1 cellular context compared by ENCODE assay signal in genomic region chr11:78156081-78156844, GRCh38.
A peak's percentile ranks its signal among the peaks of the same experiment; 100 is the strongest.
TF ChIP-seq lines count a peak whose summit lies in the region.

No MANE protein-coding gene starts in this region.

TF ChIP-seq in HepG2, 621 proteins besides CTCF, POLR2A, EP300 and RAD21 (continued from another document):
- TF ChIP-seq, protein P1, sequence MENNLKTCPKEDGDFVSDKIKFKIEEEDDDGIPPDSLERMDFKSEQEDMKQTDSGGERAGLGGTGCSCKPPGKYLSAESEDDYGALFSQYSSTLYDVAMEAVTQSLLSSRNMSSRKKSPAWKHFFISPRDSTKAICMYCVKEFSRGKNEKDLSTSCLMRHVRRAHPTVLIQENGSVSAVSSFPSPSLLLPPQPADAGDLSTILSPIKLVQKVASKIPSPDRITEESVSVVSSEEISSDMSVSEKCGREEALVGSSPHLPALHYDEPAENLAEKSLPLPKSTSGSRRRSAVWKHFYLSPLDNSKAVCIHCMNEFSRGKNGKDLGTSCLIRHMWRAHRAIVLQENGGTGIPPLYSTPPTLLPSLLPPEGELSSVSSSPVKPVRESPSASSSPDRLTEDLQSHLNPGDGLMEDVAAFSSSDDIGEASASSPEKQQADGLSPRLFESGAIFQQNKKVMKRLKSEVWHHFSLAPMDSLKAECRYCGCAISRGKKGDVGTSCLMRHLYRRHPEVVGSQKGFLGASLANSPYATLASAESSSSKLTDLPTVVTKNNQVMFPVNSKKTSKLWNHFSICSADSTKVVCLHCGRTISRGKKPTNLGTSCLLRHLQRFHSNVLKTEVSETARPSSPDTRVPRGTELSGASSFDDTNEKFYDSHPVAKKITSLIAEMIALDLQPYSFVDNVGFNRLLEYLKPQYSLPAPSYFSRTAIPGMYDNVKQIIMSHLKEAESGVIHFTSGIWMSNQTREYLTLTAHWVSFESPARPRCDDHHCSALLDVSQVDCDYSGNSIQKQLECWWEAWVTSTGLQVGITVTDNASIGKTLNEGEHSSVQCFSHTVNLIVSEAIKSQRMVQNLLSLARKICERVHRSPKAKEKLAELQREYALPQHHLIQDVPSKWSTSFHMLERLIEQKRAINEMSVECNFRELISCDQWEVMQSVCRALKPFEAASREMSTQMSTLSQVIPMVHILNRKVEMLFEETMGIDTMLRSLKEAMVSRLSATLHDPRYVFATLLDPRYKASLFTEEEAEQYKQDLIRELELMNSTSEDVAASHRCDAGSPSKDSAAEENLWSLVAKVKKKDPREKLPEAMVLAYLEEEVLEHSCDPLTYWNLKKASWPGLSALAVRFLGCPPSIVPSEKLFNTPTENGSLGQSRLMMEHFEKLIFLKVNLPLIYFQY (CRISPR knock-in tag; IDR thresholded peaks at IDR 0.05; ENCODE audit: borderline replicate concordance): peak; percentile 74; the same call in 1 of the 2 replicates
- TF ChIP-seq THAP11 (CRISPR knock-in tag; IDR thresholded peaks at IDR 0.05) (peak; percentile 79), ZNF564 (CRISPR knock-in tag; IDR thresholded peaks at IDR 0.05) (peak; percentile 65; the same call in 1 of the 2 replicates), KLF11 (CRISPR knock-in tag; IDR thresholded peaks at IDR 0.05) (no peak), RERE (CRISPR knock-in tag; IDR thresholded peaks at IDR 0.05; ENCODE audit: low read depth) (peak; percentile 75), TBL1XR1 (IDR thresholded peaks at IDR 0.05; ENCODE audit: borderline replicate concordance, low read length, partially characterized antibody) (peak; percentile 96), ZNF33B (CRISPR knock-in tag; IDR thresholded peaks at IDR 0.05) (no peak), SOX13 (IDR thresholded peaks at IDR 0.05) (peak; percentile 89), SOX13 (CRISPR knock-in tag; conservative IDR thresholded peaks at IDR 0.05 in 1 of 2, IDR thresholded peaks at IDR 0.05 in 1 of 2) (peak in 1 of 2 experiments; percentile 97; a peak in 2 of 4 replicates), ZNF768 (CRISPR knock-in tag; IDR thresholded peaks at IDR 0.05) (no peak), ADNP (CRISPR knock-in tag; IDR thresholded peaks at IDR 0.05) (0 out of 2 replicates have a peak, but pooled peaks have one; percentile 27), ISL2 (CRISPR knock-in tag; IDR thresholded peaks at IDR 0.05) (peak; percentile 94), TFAP4 (IDR thresholded peaks at IDR 0.05; ENCODE audit: borderline replicate concordance, low read depth) (peak; percentile 75), ZBTB25 (CRISPR knock-in tag; IDR thresholded peaks at IDR 0.05) (peak; percentile 63; the same call in 1 of the 2 replicates), ZNF121 (CRISPR knock-in tag; IDR thresholded peaks at IDR 0.05) (peak; percentile 48; the same call in 1 of the 2 replicates), MAFK (conservative IDR thresholded peaks at IDR 0.05 in 1 of 2, IDR thresholded peaks at IDR 0.05 in 1 of 2; ENCODE audit: low read length in 2 of 2) (peak; percentile 97 to 98), CENPT (CRISPR knock-in tag; IDR thresholded peaks at IDR 0.05; ENCODE audit: low read depth) (no peak), MAX (IDR thresholded peaks at IDR 0.05) (peak; percentile 44; the same call in 1 of the 2 replicates), ZNF331 (CRISPR knock-in tag; IDR thresholded peaks at IDR 0.05) (peak; percentile 92), SRSF1 (optimal IDR thresholded peaks at IDR 0.05; ENCODE audit: low read depth, low read length) (no peak), FOXM1 (CRISPR knock-in tag; IDR thresholded peaks at IDR 0.05) (no peak), GATAD2A (CRISPR knock-in tag; IDR thresholded peaks at IDR 0.05) (peak; percentile 98), ZBTB43 (CRISPR knock-in tag; conservative IDR thresholded peaks at IDR 0.05) (peak; percentile 69; the same call in 1 of the 2 replicates), ZBTB7B (CRISPR knock-in tag; IDR thresholded peaks at IDR 0.05) (peak; percentile 60; the same call in 1 of the 2 replicates), HOXD1 (CRISPR knock-in tag; IDR thresholded peaks at IDR 0.05) (peak; percentile 75; the same call in 1 of the 2 replicates), ZFX (CRISPR knock-in tag; IDR thresholded peaks at IDR 0.05; ENCODE audit: low read depth) (peak; percentile 92), FOSL1 (CRISPR knock-in tag; IDR thresholded peaks at IDR 0.05; ENCODE audit: borderline replicate concordance) (peak; percentile 29; the same call in 1 of the 2 replicates), ZNF883 (CRISPR knock-in tag; IDR thresholded peaks at IDR 0.05; ENCODE audit: not compliant biosample characterization) (no peak), NR2F1 (CRISPR knock-in tag; IDR thresholded peaks at IDR 0.05) (peak; percentile 84 to 91; a peak in 3 of 4 replicates), NR2F6 (IDR thresholded peaks at IDR 0.05) (peak; percentile 96), NR2F6 (CRISPR knock-in tag; IDR thresholded peaks at IDR 0.05) (peak; percentile 96), CCDC6 (CRISPR knock-in tag; IDR thresholded peaks at IDR 0.05) (peak; percentile 82), PHF8 (CRISPR knock-in tag; IDR thresholded peaks at IDR 0.05) (peak; percentile 32; the same call in 1 of the 2 replicates), TBX2 (CRISPR knock-in tag; IDR thresholded peaks at IDR 0.05; ENCODE audit: borderline replicate concordance) (peak; percentile 72; the same call in 1 of the 2 replicates), ASH2L (IDR thresholded peaks at IDR 0.05; ENCODE audit: insufficient read length, low read depth, low read length) (peak; percentile 83), ZNF263 (CRISPR knock-in tag; IDR thresholded peaks at IDR 0.05) (no peak), PLSCR1 (CRISPR knock-in tag; IDR thresholded peaks at IDR 0.05; ENCODE audit: borderline replicate concordance) (no peak)
- TF ChIP-seq, protein P2, sequence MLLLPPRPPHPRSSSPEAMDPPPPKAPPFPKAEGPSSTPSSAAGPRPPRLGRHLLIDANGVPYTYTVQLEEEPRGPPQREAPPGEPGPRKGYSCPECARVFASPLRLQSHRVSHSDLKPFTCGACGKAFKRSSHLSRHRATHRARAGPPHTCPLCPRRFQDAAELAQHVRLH (CRISPR knock-in tag; IDR thresholded peaks at IDR 0.05; ENCODE audit: borderline replicate concordance, low read depth): peak; percentile 75; the same call in 1 of the 2 replicates
- TF ChIP-seq, protein P3, sequence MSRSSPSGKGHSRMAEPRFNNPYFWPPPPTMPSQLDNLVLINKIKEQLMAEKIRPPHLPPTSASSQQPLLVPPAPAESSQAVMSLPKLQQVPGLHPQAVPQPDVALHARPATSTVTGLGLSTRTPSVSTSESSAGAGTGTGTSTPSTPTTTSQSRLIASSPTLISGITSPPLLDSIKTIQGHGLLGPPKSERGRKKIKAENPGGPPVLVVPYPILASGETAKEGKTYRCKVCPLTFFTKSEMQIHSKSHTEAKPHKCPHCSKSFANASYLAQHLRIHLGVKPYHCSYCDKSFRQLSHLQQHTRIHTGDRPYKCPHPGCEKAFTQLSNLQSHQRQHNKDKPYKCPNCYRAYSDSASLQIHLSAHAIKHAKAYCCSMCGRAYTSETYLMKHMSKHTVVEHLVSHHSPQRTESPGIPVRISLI (CRISPR knock-in tag; IDR thresholded peaks at IDR 0.05; ENCODE audit: borderline replicate concordance): peak; percentile 96
- TF ChIP-seq, protein P4, sequence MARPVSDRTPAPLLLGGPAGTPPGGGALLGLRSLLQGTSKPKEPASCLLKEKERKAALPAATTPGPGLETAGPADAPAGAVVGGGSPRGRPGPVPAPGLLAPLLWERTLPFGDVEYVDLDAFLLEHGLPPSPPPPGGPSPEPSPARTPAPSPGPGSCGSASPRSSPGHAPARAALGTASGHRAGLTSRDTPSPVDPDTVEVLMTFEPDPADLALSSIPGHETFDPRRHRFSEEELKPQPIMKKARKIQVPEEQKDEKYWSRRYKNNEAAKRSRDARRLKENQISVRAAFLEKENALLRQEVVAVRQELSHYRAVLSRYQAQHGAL (CRISPR knock-in tag; IDR thresholded peaks at IDR 0.05; ENCODE audit: not compliant biosample characterization): no peak
TF ChIP-seq in HepG2: peak in this region for 229.
